ENCODE assay signal across 19 cellular contexts in genomic region chr12:80188566-80188965, GRCh38.
A peak's percentile ranks its signal among the peaks of the same experiment; 100 is the strongest.
DNase-seq lines count a peak whose midpoint lies in the region; ATAC-seq and TF ChIP-seq lines count a peak whose summit lies in the region.
"Had no signal": no experiment of that assay in that cellular context is flagged by ENCODE, and none has a peak within 500 bp of the region (broad histone marks: within the 10 kb centered on the region; RNA-seq: fewer than 3 reads in every experiment).

No MANE protein-coding gene starts in this region.

- H3K27me3 ChIP-seq in heart right ventricle (no peaks in the 10 kb centered on the region), BE2C (no peaks in the 10 kb centered on the region)
- H3K27me3 ChIP-seq: MG63, ovary had no signal

- H3K4me3 ChIP-seq in heart right ventricle (no peak overlapping the region), fibroblast of villous mesenchyme (ENCODE audit: low read depth, low read length) (no peak overlapping the region), BE2C (ENCODE audit: low read depth, low read length) (no peak overlapping the region)
- H3K4me3 ChIP-seq: GM12878, MG63, ovary had no signal

- H3K4me1 ChIP-seq in heart right ventricle (peaks cover 2 to 42% (median 27%) of the 10 kb centered on the region in 9 donors), BE2C (peaks cover 3% of the 10 kb centered on the region)

- peak overlapping the region in 8 of 10 donors; percentile 76 to 92 (median 87) for H3K27ac ChIP-seq in heart right ventricle
- H3K27ac ChIP-seq: ovary had no signal

- WGBS in heart right ventricle, 2 donors, result 54 to 57% methylated on average over 2 of the region's 2 CpGs

- TF ChIP-seq CTCF in heart right ventricle (IDR thresholded peaks at IDR 0.05) (no peak), fibroblast of villous mesenchyme (IDR thresholded peaks at IDR 0.05; ENCODE audit: insufficient read depth, low read depth, low read length) (no peak), omental fat pad (IDR thresholded peaks at IDR 0.05) (no peak), BE2C (IDR thresholded peaks at IDR 0.05; ENCODE audit: low read depth, low read length) (no peak)

- ATAC-seq in heart right ventricle, result no peak
- no peak for ATAC-seq in Right ventricle myocardium superior (ENCODE audit: poor library complexity)
- no peak for ATAC-seq in omental fat pad (ENCODE audit: low FRiP score)
- ATAC-seq: sciatic nerve, T-cell had no signal

- no peak for DNase-seq in heart right ventricle
- no peak for DNase-seq in Right ventricle myocardium superior
- peak; percentile 29 for DNase-seq in NCI-H446 treated with DMSO at 0.1 percent for 48 hours (lab: John Stamatoyannopoulos, UW)
- peak; percentile 74 for DNase-seq in fibroblast of villous mesenchyme (ENCODE audit: low read depth)
- no peak for DNase-seq in omental fat pad (ENCODE audit: low spot score)
- no peak for DNase-seq in activated CD4-positive, alpha-beta T cell treated with anti-CD3 and anti-CD28 coated beads for 48 hours
- DNase-seq in BE2C, result no peak
- no peak for DNase-seq in NOMO-1 treated with DMSO at 0.1 percent for 48 hours (lab: John Stamatoyannopoulos, UW; ENCODE audit: unreplicated experiment)
- DNase-seq: CD4-positive, alpha-beta T cell; effector memory CD8-positive, alpha-beta T cell; hippocampal formation; islet precursor cell; mammary epithelial cell; NCI-H187; ovary; T-cell had no signal

- no peaks in the 10 kb centered on the region for H3K9me3 ChIP-seq in heart right ventricle
- no peaks in the 10 kb centered on the region for H3K9me3 ChIP-seq in BE2C
- H3K9me3 ChIP-seq: MG63, ovary had no signal

- H3K36me3 ChIP-seq in heart right ventricle (no peaks in the 10 kb centered on the region), BE2C (no peaks in the 10 kb centered on the region)
- H3K36me3 ChIP-seq: MG63, ovary had no signal

- intact Hi-C loops in heart right ventricle (cut with DNase I), result loop anchor here in 9 of 10 donors (5.0 to 10.0 kb wide), 15 partner anchors 131 to 634 kb away; partner anchors contain the start of genes PPP1R12A (in 3 of the 9) and PAWR (in 1 of the 9)
- intact Hi-C loops in Right ventricle myocardium superior (cut with DNase I), result loop anchor here (5.0 to 10.0 kb wide), 2 partner anchors 254 to 631 kb away; partner anchors contain the start of gene PPP1R12A

Comparison
In these comparisons a context has a peak if more than half of its experiments do, and no peak if none do; other contexts are left out.
1. DNase-seq: peak in NCI-H446 treated with DMSO at 0.1 percent for 48 hours (single experiment) and fibroblast of villous mesenchyme (single experiment); none in heart right ventricle (0 of 2), Right ventricle myocardium superior (single experiment), omental fat pad (single experiment), activated CD4-positive, alpha-beta T cell treated with anti-CD3 and anti-CD28 coated beads for 48 hours (single experiment), BE2C (single experiment) and NOMO-1 treated with DMSO at 0.1 percent for 48 hours (single experiment).